9 cellular contexts compared by ENCODE assay signal in the genomic region with DNA sequence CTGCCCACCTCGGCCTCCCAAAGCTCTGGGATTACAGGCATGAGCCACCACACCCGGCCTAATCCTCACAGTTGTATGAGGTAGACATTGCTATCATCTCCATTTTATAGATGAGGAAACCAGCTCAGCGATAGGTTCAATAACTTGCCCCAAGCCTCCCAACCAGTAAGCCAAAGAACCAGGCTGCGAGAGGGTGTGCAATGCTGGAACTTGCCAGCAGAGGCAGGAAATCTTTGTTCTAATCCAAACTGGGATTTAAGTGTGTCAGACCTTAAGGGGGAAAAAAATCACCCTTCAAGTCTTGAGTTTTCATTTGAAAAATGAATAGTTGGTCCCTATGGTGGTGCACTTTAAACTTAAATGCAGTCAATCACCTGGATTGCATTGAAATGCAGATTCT. TPM values are rescaled to one million over a fixed set of nuclear protein-coding genes. Genes with fewer than 3 reads are reported as not detected.
DNase-seq lines count a peak whose midpoint lies in the region; ATAC-seq and TF ChIP-seq lines count a peak whose summit lies in the region.
"Had no signal": no experiment of that assay in that cellular context is flagged by ENCODE, and none has a peak within 500 bp of the region (broad histone marks: within the 10 kb centered on the region; RNA-seq: fewer than 3 reads in every experiment).

No MANE protein-coding gene starts in this region.

- H3K27ac ChIP-seq in OCI-LY7 (ENCODE audit: low read depth, low read length, poor library complexity, severe bottlenecking) (no peak overlapping the region), esophagus squamous epithelium (no peak overlapping the region), trophoblast cell (ENCODE audit: low read depth, low read length) (no peak overlapping the region)
- H3K27ac ChIP-seq: BLaER1 had no signal

- H3K79me2 ChIP-seq in OCI-LY7 (ENCODE audit: insufficient read depth, low read depth, low read length) (no peaks in the 10 kb centered on the region), trophoblast cell (ENCODE audit: control insufficient read depth, insufficient read depth, low read length, poor library complexity) (no peaks in the 10 kb centered on the region)

- no TSS peak for BruUV-seq in OCI-LY7 (replicated peaks; lab: Mats Ljungman, UMichigan)

- intact Hi-C loops in OCI-LY7 (cut with micrococcal nuclease; ENCODE audit: unreplicated experiment): loop anchor here (2.0 kb wide), 3 partner anchors 97 to 385 kb away; partner anchors contain the start of gene PNRC1
- intact Hi-C loops in esophagus squamous epithelium (cut with DNase I): loop anchor here (5.0 to 10.0 kb wide), 2 partner anchors 131 to 259 kb away; partner anchors contain the start of gene SRSF12

- no peak overlapping the region for H4K12ac ChIP-seq in trophoblast cell (ENCODE audit: low read depth, low read length)

- no peaks in the 10 kb centered on the region for H3K9me3 Mint-ChIP-seq in activated CD4-positive, alpha-beta memory T cell treated with anti-CD3 and anti-CD28 coated beads, Interleukin-2, amount 10 ng/mL, durations not matched to agents 7 days and 5 days

- CTCF ChIA-PET in OCI-LY7 (lab: Charles Lee; ENCODE audit: unreplicated experiment): interaction anchor here (0.6 kb wide), 1 partner anchor 306 kb away, joined by 3 read pairs; no protein-coding TSS in a partner anchor
- CTCF ChIA-PET in activated CD4-positive, alpha-beta memory T cell treated with anti-CD3 and anti-CD28 coated beads, Interleukin-2, amount 10 ng/mL, durations not matched to agents 7 days and 5 days (lab: Charles Lee): interaction anchor here (1.0 to 3.3 kb wide), 24 partner anchors 9 to 626 kb away, joined by 3 to 21 read pairs (median 5); partner anchors contain the start of genes ANKRD6, PNRC1 and RNGTT

- H3K27me3 Mint-ChIP-seq in activated CD4-positive, alpha-beta memory T cell treated with anti-CD3 and anti-CD28 coated beads, Interleukin-2, amount 10 ng/mL, durations not matched to agents 7 days and 5 days: peaks cover 4% of the 10 kb centered on the region

- no peak overlapping the region for H3K4ac ChIP-seq in trophoblast cell (ENCODE audit: low read depth, low read length)

- no peak for TF ChIP-seq POLR2A in esophagus squamous epithelium (IDR thresholded peaks at IDR 0.05)

- no peak overlapping the region for H3K4me2 ChIP-seq in OCI-LY7 (ENCODE audit: low read length)
- no peak overlapping the region for H3K4me2 ChIP-seq in trophoblast cell (ENCODE audit: low read length)
- H3K4me2 ChIP-seq: BLaER1 had no signal

- no peaks in the 10 kb centered on the region for H3K79me1 ChIP-seq in trophoblast cell (ENCODE audit: low read length)

- no peak overlapping the region for H3K18ac ChIP-seq in trophoblast cell (ENCODE audit: low read length)

- no peak overlapping the region for H4K8ac ChIP-seq in trophoblast cell (ENCODE audit: low read depth, low read length)

- no peak overlapping the region for H2BK120ac ChIP-seq in trophoblast cell (ENCODE audit: insufficient read depth, low read length, poor library complexity)

- WGBS in esophagus squamous epithelium, 2 donors: 58 to 68% methylated on average over 3 to 4 of the region's 4 CpGs
- no CpG with 5 or more reads among the region's 4 CpGs for WGBS in trophoblast cell (ENCODE audit: extremely low coverage, insufficient coverage, insufficient read length)

- H3K4me3 ChIP-seq in OCI-LY7 (ENCODE audit: low read depth, low read length, poor library complexity, severe bottlenecking): no peak overlapping the region
- no peak overlapping the region for H3K4me3 ChIP-seq in esophagus squamous epithelium
- H3K4me3 ChIP-seq in trophoblast cell (ENCODE audit: low read depth, low read length): no peak overlapping the region
- H3K4me3 ChIP-seq: BLaER1 had no signal

- H4K20me1 ChIP-seq in OCI-LY7 (ENCODE audit: insufficient read depth, low read length): no peaks in the 10 kb centered on the region
- H4K20me1 ChIP-seq: BLaER1 had no signal

- no peak overlapping the region for H3K9ac ChIP-seq in trophoblast cell (ENCODE audit: low read length)
- H3K9ac ChIP-seq: BLaER1 had no signal

- POLR2A ChIA-PET in OCI-LY7 (lab: Charles Lee): interaction anchor here (0.6 to 1.5 kb wide), 6 partner anchors 64 to 716 kb away, joined by 3 to 4 read pairs (median 4); partner anchors contain the start of genes PM20D2 and PNRC1
- POLR2A ChIA-PET in activated CD4-positive, alpha-beta memory T cell treated with anti-CD3 and anti-CD28 coated beads, Interleukin-2, amount 10 ng/mL, durations not matched to agents 7 days and 5 days (lab: Charles Lee): interaction anchor here (1.2 to 2.4 kb wide), 5 partner anchors 96 to 313 kb away, joined by 3 to 21 read pairs (median 5); partner anchors contain the start of genes PM20D2 and PNRC1

- H3K36me3 Mint-ChIP-seq in activated CD4-positive, alpha-beta memory T cell treated with anti-CD3 and anti-CD28 coated beads, Interleukin-2, amount 10 ng/mL, durations not matched to agents 7 days and 5 days (ENCODE audit: low read depth): no peaks in the 10 kb centered on the region

- TF ChIP-seq CTCF in OCI-LY7 (conservative IDR thresholded peaks at IDR 0.05; ENCODE audit: low read length) (peak; percentile 57; the same call in 1 of the 2 replicates), esophagus squamous epithelium (IDR thresholded peaks at IDR 0.05) (peak; percentile 23 to 78 (median 62))

- H2AFZ ChIP-seq in OCI-LY7 (ENCODE audit: low read length) (no peak overlapping the region), trophoblast cell (ENCODE audit: insufficient read depth, low read length, poor library complexity) (no peak overlapping the region)

- no peak overlapping the region for H2AK5ac ChIP-seq in trophoblast cell (ENCODE audit: low read length)

- no peaks in the 10 kb centered on the region for H3K4me1 ChIP-seq in OCI-LY7 (ENCODE audit: insufficient read depth, low read length, poor library complexity, severe bottlenecking)
- H3K4me1 ChIP-seq in esophagus squamous epithelium: peaks cover 0 to 10% (median 7%) of the 10 kb centered on the region in 3 donors
- no peaks in the 10 kb centered on the region for H3K4me1 ChIP-seq in trophoblast cell (ENCODE audit: control insufficient read depth in 1 of 2, insufficient read depth in 2 of 2, low read length in 2 of 2)
- H3K4me1 ChIP-seq: BLaER1 had no signal

- no peaks in the 10 kb centered on the region for H3K9me3 ChIP-seq in OCI-LY7 (ENCODE audit: low read length)
- no peaks in the 10 kb centered on the region for H3K9me3 ChIP-seq in esophagus squamous epithelium
- no peaks in the 10 kb centered on the region for H3K9me3 ChIP-seq in trophoblast cell (ENCODE audit: insufficient read depth, low read depth, low read length)
- H3K9me3 ChIP-seq: BLaER1 had no signal

- no peak overlapping the region for H3K14ac ChIP-seq in trophoblast cell (ENCODE audit: low read length)

- no peak overlapping the region for H3K27ac Mint-ChIP-seq in activated CD4-positive, alpha-beta memory T cell treated with anti-CD3 and anti-CD28 coated beads, Interleukin-2, amount 10 ng/mL, durations not matched to agents 7 days and 5 days

- H3K4me1 Mint-ChIP-seq in activated CD4-positive, alpha-beta memory T cell treated with anti-CD3 and anti-CD28 coated beads, Interleukin-2, amount 10 ng/mL, durations not matched to agents 7 days and 5 days: no peaks in the 10 kb centered on the region

- no peak for ATAC-seq in GM19328 (IDR thresholded peaks at IDR 0.05; ENCODE audit: unreplicated experiment)
- ATAC-seq in GM18498 (IDR thresholded peaks at IDR 0.05; ENCODE audit: unreplicated experiment): no peak

- no peak overlapping the region for H2BK5ac ChIP-seq in trophoblast cell (ENCODE audit: low read depth, low read length, poor library complexity)

- no peaks in the 10 kb centered on the region for H3K9me2 ChIP-seq in OCI-LY7 (ENCODE audit: insufficient read depth, low read length)

- H3K27me3 ChIP-seq in esophagus squamous epithelium (no peaks in the 10 kb centered on the region), trophoblast cell (ENCODE audit: insufficient read depth, low read length) (no peaks in the 10 kb centered on the region)
- H3K27me3 ChIP-seq: BLaER1 had no signal

- no peak overlapping the region for H4K91ac ChIP-seq in trophoblast cell (ENCODE audit: low read depth, low read length)

- H3K23ac ChIP-seq in trophoblast cell (ENCODE audit: low read length): no peak overlapping the region

- H3K4me3 Mint-ChIP-seq in activated CD4-positive, alpha-beta memory T cell treated with anti-CD3 and anti-CD28 coated beads, Interleukin-2, amount 10 ng/mL, durations not matched to agents 7 days and 5 days: no peak overlapping the region

- H3K36me3 ChIP-seq in OCI-LY7 (ENCODE audit: insufficient read depth, low read length): no peaks in the 10 kb centered on the region
- no peaks in the 10 kb centered on the region for H3K36me3 ChIP-seq in esophagus squamous epithelium
- H3K36me3 ChIP-seq in trophoblast cell (ENCODE audit: control insufficient read depth in 1 of 2, insufficient read depth in 2 of 2, low read length in 2 of 2): no peaks in the 10 kb centered on the region
- H3K36me3 ChIP-seq: BLaER1 had no signal

- no peak overlapping the region for H2BK12ac ChIP-seq in trophoblast cell (ENCODE audit: low read length)

- DNase-seq in NCI-H146 (lab: John Stamatoyannopoulos, UW) (peak; percentile 10), NCI-H146 treated with DMSO at 0.1 percent for 48 hours (lab: John Stamatoyannopoulos, UW; ENCODE audit: unreplicated experiment) (no peak), OCI-LY7 (ENCODE audit: low spot score) (peak; percentile 33), esophagus squamous epithelium (lab: John Stamatoyannopoulos, UW) (no peak), trophoblast cell (peak; percentile 17 to 53)
- DNase-seq in activated CD4-positive, alpha-beta memory T cell treated with anti-CD3 and anti-CD28 coated beads, Interleukin-2, amount 10 ng/mL, durations not matched to agents 7 days and 5 days: no peak

RNA-seq across cellular contexts. Expression of gene RNGTT, which starts 20.1 kb away (rescaled TPM):
- total RNA-seq in OCI-LY7 (2014; rRNA removed; shearing (Covaris generic)): 38.5 and 41.7 TPM in 2 replicates
- 38.2 and 39.5 TPM in 2 replicates for total RNA-seq in OCI-LY7 (2022)
- 10 to 100 TPM in 3 of 4 donors, 1 to 10 TPM in 1; 8.3 to 22.3 (median 18.3) TPM for total RNA-seq in esophagus squamous epithelium
- 9.7 and 9.8 TPM in 2 replicates for polyA plus RNA-seq in trophoblast cell (2013)
- 10 to 100 TPM; 18.6 TPM for total RNA-seq in activated CD4-positive, alpha-beta memory T cell treated with anti-CD3 and anti-CD28 coated beads, Interleukin-2, amount 10 ng/mL, durations not matched to agents 7 days and 5 days

Comparison
In these comparisons a context has a peak if more than half of its experiments do, and no peak if none do; other contexts are left out.
1. DNase-seq: peak in NCI-H146 (single experiment), OCI-LY7 (single experiment) and trophoblast cell (2 of 2); none in NCI-H146 treated with DMSO at 0.1 percent for 48 hours (single experiment), esophagus squamous epithelium (single experiment) and activated CD4-positive, alpha-beta memory T cell treated with anti-CD3 and anti-CD28 coated beads, Interleukin-2, amount 10 ng/mL, durations not matched to agents 7 days and 5 days (single experiment).